20 cellular contexts compared by ENCODE assay signal in genomic region chr13:44653261-44653660, GRCh38.
DNase-seq lines count a peak whose midpoint lies in the region; ATAC-seq and TF ChIP-seq lines count a peak whose summit lies in the region.
"Had no signal": no experiment of that assay in that cellular context is flagged by ENCODE, and none has a peak within 500 bp of the region (broad histone marks: within the 10 kb centered on the region; RNA-seq: fewer than 3 reads in every experiment).

No MANE protein-coding gene starts in this region.

- POLR2A ChIA-PET in A673 (lab: Charles Lee; ENCODE audit: low non-redundant PET), result no interaction called here

- H3K4me1 ChIP-seq in mammary epithelial cell (ENCODE audit: insufficient read depth, low read length) (no peaks in the 10 kb centered on the region), breast epithelium (no peaks in the 10 kb centered on the region), A673 (ENCODE audit: insufficient read depth, low read length, poor library complexity, severe bottlenecking) (no peaks in the 10 kb centered on the region), spleen (no peaks in the 10 kb centered on the region)

- H3K27me3 ChIP-seq in mammary epithelial cell (ENCODE audit: insufficient read depth, low read length) (no peaks in the 10 kb centered on the region), breast epithelium (no peaks in the 10 kb centered on the region), A673 (replicated peaks; ENCODE audit: insufficient read depth, low read depth, low read length, poor library complexity) (no peaks in the 10 kb centered on the region), spleen (replicated peaks in 1 of 7) (no peaks in the 10 kb centered on the region)
- H3K27me3 ChIP-seq: neutrophil had no signal

- no peaks in the 10 kb centered on the region for H3K79me2 ChIP-seq in mammary epithelial cell (ENCODE audit: insufficient read depth, low read length)

- CTCF ChIA-PET in mammary epithelial cell (lab: Charles Lee; ENCODE audit: low non-redundant PET) (no interaction called here), A673 (lab: Charles Lee) (no interaction called here)

- no peaks in the 10 kb centered on the region for H4K20me1 ChIP-seq in mammary epithelial cell (ENCODE audit: insufficient read depth, low read length)

- intact Hi-C loops in mammary epithelial cell (cut with micrococcal nuclease) (no loop called here), breast epithelium (cut with DNase I; ENCODE audit: low total_unique reads) (loop anchor here (10.0 kb wide), 1 partner anchor 468 kb away; no protein-coding TSS in a partner anchor), A673 (cut with micrococcal nuclease; ENCODE audit: unreplicated experiment) (no loop called here), spleen (cut with DNase I; ENCODE audit: low total_unique reads) (no loop called here)

- BruUV-seq in mammary epithelial cell (replicated peaks; lab: Mats Ljungman, UMichigan), result no TSS peak
- BruUV-seq in A673 (replicated peaks; lab: Mats Ljungman, UMichigan), result no TSS peak

- dilution Hi-C loops in mammary epithelial cell (cut with HindIII; ENCODE audit: low sequenced_read_pairs), result no loop called here

- H3K27ac ChIP-seq in mammary epithelial cell (ENCODE audit: insufficient read depth, low read depth, low read length), result no peak overlapping the region
- H3K27ac ChIP-seq in breast epithelium, result no peak overlapping the region
- H3K27ac ChIP-seq in A673 (ENCODE audit: low read depth, low read length, poor library complexity, severe bottlenecking), result no peak overlapping the region
- H3K27ac ChIP-seq in spleen, result no peak overlapping the region
- H3K27ac ChIP-seq: 22Rv1, HL-60, neutrophil had no signal

- no peak overlapping the region for H3K4me2 ChIP-seq in mammary epithelial cell (ENCODE audit: insufficient read depth, low read depth, low read length)

- no peaks in the 10 kb centered on the region for H3K36me3 ChIP-seq in mammary epithelial cell (ENCODE audit: insufficient read depth, low read length)
- no peaks in the 10 kb centered on the region for H3K36me3 ChIP-seq in breast epithelium
- no peaks in the 10 kb centered on the region for H3K36me3 ChIP-seq in A673 (ENCODE audit: insufficient read depth, low read length, poor library complexity, severe bottlenecking)
- no peaks in the 10 kb centered on the region for H3K36me3 ChIP-seq in spleen
- H3K36me3 ChIP-seq: neutrophil had no signal

- DNase-seq in mammary epithelial cell, result peak; percentile 36
- no peak for DNase-seq in breast epithelium (ENCODE audit: low spot score in 2 of 2)
- peak; percentile 50 for DNase-seq in fibroblast of the aortic adventitia (ENCODE audit: low read depth)
- DNase-seq in iPS-NIHi11 (ENCODE audit: low spot score), result no peak
- no peak for DNase-seq in A673 (ENCODE audit: low spot score)
- no peak for DNase-seq in spleen
- DNase-seq: aorta; DMS79 treated with DMSO at 0.1 percent for 48 hours; effector CD4-positive, alpha-beta T cell; erythroblast; Kasumi-1; NCI-H1048; NCI-H187 treated with DMSO at 0.1 percent for 48 hours; NCI-H82; trophoblast cell had no signal

- H3K4me3 ChIP-seq in mammary epithelial cell (replicated peaks in 1 of 3; ENCODE audit: insufficient read depth in 1 of 3, low read depth in 2 of 3, low read length in 3 of 3), result no peak overlapping the region
- H3K4me3 ChIP-seq in breast epithelium, result no peak overlapping the region
- H3K4me3 ChIP-seq in fibroblast of the aortic adventitia (ENCODE audit: low read depth, low read length), result no peak overlapping the region
- no peak overlapping the region for H3K4me3 ChIP-seq in A673 (ENCODE audit: low read depth, low read length, poor library complexity, severe bottlenecking)
- no peak overlapping the region for H3K4me3 ChIP-seq in spleen

- ATAC-seq in SK-N-SH treated with all-trans-retinoic acid at 6 μM for 48 hours, result peak; percentile 81
- ATAC-seq in HG02870 (IDR thresholded peaks at IDR 0.05; ENCODE audit: unreplicated experiment), result no peak

- H2AFZ ChIP-seq in mammary epithelial cell (ENCODE audit: low read depth, low read length), result no peak overlapping the region

- no peak for TF ChIP-seq POLR2A in breast epithelium (IDR thresholded peaks at IDR 0.05)
- TF ChIP-seq POLR2A in spleen (IDR thresholded peaks at IDR 0.05), result no peak

- no peak for TF ChIP-seq CTCF in mammary epithelial cell (conservative IDR thresholded peaks at IDR 0.05 in 1 of 2, IDR thresholded peaks at IDR 0.05 in 1 of 2; ENCODE audit: extremely low read depth in 1 of 2, insufficient read depth in 1 of 2, low read depth in 1 of 2, low read length in 2 of 2)
- no peak for TF ChIP-seq CTCF in breast epithelium (IDR thresholded peaks at IDR 0.05)
- no peak for TF ChIP-seq CTCF in fibroblast of the aortic adventitia (IDR thresholded peaks at IDR 0.05; ENCODE audit: insufficient read depth, low read length)
- TF ChIP-seq CTCF in A673 (conservative IDR thresholded peaks at IDR 0.05; ENCODE audit: low read depth, low read length), result no peak
- TF ChIP-seq CTCF in spleen (IDR thresholded peaks at IDR 0.05 in 8 of 11, conservative IDR thresholded peaks at IDR 0.05 in 3 of 11), result no peak

- H3K9me3 ChIP-seq in mammary epithelial cell (replicated peaks; ENCODE audit: insufficient read depth, low read length) (no peaks in the 10 kb centered on the region), breast epithelium (no peaks in the 10 kb centered on the region), A673 (ENCODE audit: low read depth, low read length, poor library complexity, severe bottlenecking) (no peaks in the 10 kb centered on the region), spleen (no peaks in the 10 kb centered on the region)
- H3K9me3 ChIP-seq: neutrophil had no signal

- WGBS in mammary epithelial cell (ENCODE audit: low coverage, missing lambda C conversion rate), result 82% methylated on average over 2 of the region's 2 CpGs
- WGBS in spleen, 5 donors, result 77 to 87% (median 81%) methylated on average over 2 of the region's 2 CpGs

- no peak overlapping the region for H3K9ac ChIP-seq in mammary epithelial cell (ENCODE audit: insufficient read depth, low read length)

- in situ Hi-C loops in mammary epithelial cell (cut with MboI; ENCODE audit: low sequenced_read_pairs in 2 of 2), result no loop called here

TF ChIP-seq in SK-N-SH treated with all-trans-retinoic acid at 6 μM for 48 hours, 23 proteins besides CTCF, POLR2A, EP300 and RAD21:
- TF ChIP-seq ZFP3 (CRISPR knock-in tag; IDR thresholded peaks at IDR 0.05), result 0 out of 2 replicates have a peak, but pooled peaks have one; percentile 49
- TF ChIP-seq ZC3H10 (CRISPR knock-in tag; IDR thresholded peaks at IDR 0.05), result no peak
- peak; percentile 74 for TF ChIP-seq ISL1 (CRISPR knock-in tag; IDR thresholded peaks at IDR 0.05)
- TF ChIP-seq CSDC2 (CRISPR knock-in tag; IDR thresholded peaks at IDR 0.05), result no peak
- no peak for TF ChIP-seq RARB (CRISPR knock-in tag; IDR thresholded peaks at IDR 0.05)
- TF ChIP-seq POU6F1 (CRISPR knock-in tag; IDR thresholded peaks at IDR 0.05; ENCODE audit: borderline replicate concordance, low read depth), result no peak
- peak; percentile 30; the same call in 1 of the 2 replicates for TF ChIP-seq PATZ1 (CRISPR knock-in tag; IDR thresholded peaks at IDR 0.05; ENCODE audit: borderline replicate concordance)
- no peak for TF ChIP-seq ZFP30 (CRISPR knock-in tag; IDR thresholded peaks at IDR 0.05)

Comparison
In these comparisons a context has a peak if more than half of its experiments do, and no peak if none do; other contexts are left out.
1. DNase-seq: peak in mammary epithelial cell (single experiment) and fibroblast of the aortic adventitia (single experiment); none in breast epithelium (0 of 2), iPS-NIHi11 (single experiment), A673 (single experiment) and spleen (single experiment).